Comparison of ENCODE assay signal across 17 cellular contexts in genomic region chr17:62902573-62903229, GRCh38.
DNase-seq lines count a peak whose midpoint lies in the region; ATAC-seq, FAIRE-seq and TF ChIP-seq lines count a peak whose summit lies in the region.
"Had no signal": no experiment of that assay in that cellular context is flagged by ENCODE, and none has a peak within 500 bp of the region (broad histone marks: within the 10 kb centered on the region; RNA-seq: fewer than 3 reads in every experiment).

No MANE protein-coding gene starts in this region.

- no peak for TF ChIP-seq EP300 in A549 (IDR thresholded peaks at IDR 0.05)

- 87% methylated on average over 4 of the region's 4 CpGs for WGBS in A549 (ENCODE audit: missing lambda C conversion rate)

- no peak overlapping the region for H3K4me2 ChIP-seq in A549

- DNase-seq in A549 (ENCODE audit: low read depth in 1 of 2, low spot score in 1 of 2), result no peak
- no peak for DNase-seq in HTR-8/SVneo (ENCODE audit: insufficient read length, low spot score)
- DNase-seq in NT2/D1 (ENCODE audit: low read depth, low spot score), result peak; percentile 9
- DNase-seq in glutamatergic neuron, result no peak
- no peak for DNase-seq in kidney
- DNase-seq in midbrain (lab: John Stamatoyannopoulos, UW), result no peak
- no peak for DNase-seq in globus pallidus (ENCODE audit: low spot score)
- no peak for DNase-seq in cerebellar cortex (ENCODE audit: low spot score)
- DNase-seq: ACHN; CD4-positive, alpha-beta memory T cell; NCI-H1436; NCI-H2029 treated with DMSO at 0.1 percent for 48 hours; NCI-H2227 treated with DMSO at 0.1 percent for 48 hours; NCI-H774; Peyer's patch; SHP77 treated with DMSO at 0.1 percent for 48 hours had no signal

- H3K9me3 Mint-ChIP-seq in glutamatergic neuron (ENCODE audit: unreplicated experiment), result peaks cover 7% of the 10 kb centered on the region

- no peaks in the 10 kb centered on the region for H3K9me3 ChIP-seq in A549
- H3K9me3 ChIP-seq in NT2/D1 (ENCODE audit: insufficient read depth, low read length), result no peaks in the 10 kb centered on the region
- H3K9me3 ChIP-seq in kidney (ENCODE audit: control insufficient read depth in 1 of 2, low read length in 2 of 2), result no peaks in the 10 kb centered on the region
- H3K9me3 ChIP-seq: Peyer's patch had no signal

- no peak overlapping the region for H3K4me3 ChIP-seq in A549
- no peak overlapping the region for H3K4me3 ChIP-seq in NT2/D1 (ENCODE audit: insufficient read length, low read depth)
- no peak overlapping the region for H3K4me3 ChIP-seq in kidney (ENCODE audit: low read length in 2 of 2)
- H3K4me3 ChIP-seq: Peyer's patch had no signal

- no peak for FAIRE-seq in A549 (lab: Jason Lieb, UNC)
- FAIRE-seq in HTR-8/SVneo (lab: Jason Lieb, UNC), result peak; percentile 16
- no peak for FAIRE-seq in kidney (lab: Jason Lieb, UNC)
- FAIRE-seq: H1 had no signal

- H3K4me1 ChIP-seq in A549 (peaks cover 7% of the 10 kb centered on the region; the same call in 2 of the 3 replicates), NT2/D1 (ENCODE audit: insufficient read depth, insufficient read length) (peaks cover 4% of the 10 kb centered on the region), kidney (ENCODE audit: control insufficient read depth in 1 of 2, insufficient read depth in 1 of 2, low read depth in 1 of 2, low read length in 2 of 2) (no peaks in the 10 kb centered on the region)
- H3K4me1 ChIP-seq: Peyer's patch had no signal

- H3K9ac ChIP-seq in NT2/D1 (ENCODE audit: insufficient read length, low read depth) (no peak overlapping the region), kidney (ENCODE audit: low read length in 2 of 2) (no peak overlapping the region)

- POLR2A ChIA-PET in A549 (lab: Yijun Ruan, JAX), result no interaction called here

- H3K27me3 Mint-ChIP-seq in glutamatergic neuron (ENCODE audit: unreplicated experiment), result no peaks in the 10 kb centered on the region

- peak in 1 of 2 experiments; percentile 26; a peak in 1 of 6 replicates for ATAC-seq in A549

- no peaks in the 10 kb centered on the region for H3K27me3 ChIP-seq in NT2/D1 (ENCODE audit: insufficient read depth, insufficient read length)
- H3K27me3 ChIP-seq: Peyer's patch had no signal

- no peak for TF ChIP-seq CTCF in A549 (IDR thresholded peaks at IDR 0.05)
- no peak for TF ChIP-seq CTCF in glutamatergic neuron (IDR thresholded peaks at IDR 0.05; ENCODE audit: partially characterized antibody, unreplicated experiment)
- no peak for TF ChIP-seq CTCF in kidney (IDR thresholded peaks at IDR 0.05; ENCODE audit: borderline replicate concordance, extremely low read depth, insufficient read depth)

- intact Hi-C loops in kidney (cut with DNase I), result no loop called here

- peak overlapping the region; percentile 6 for H3K4me3 Mint-ChIP-seq in glutamatergic neuron (ENCODE audit: unreplicated experiment)
- H3K4me3 Mint-ChIP-seq: CD4-positive, alpha-beta memory T cell had no signal

- H3K4me1 Mint-ChIP-seq in glutamatergic neuron (ENCODE audit: low read depth, unreplicated experiment), result peaks cover 32% of the 10 kb centered on the region
- H3K4me1 Mint-ChIP-seq: CD4-positive, alpha-beta memory T cell had no signal

- peaks cover 4% of the 10 kb centered on the region for H3K36me3 Mint-ChIP-seq in glutamatergic neuron (ENCODE audit: unreplicated experiment)
- H3K36me3 Mint-ChIP-seq: CD4-positive, alpha-beta memory T cell had no signal

- CTCF ChIA-PET in A549 (lab: Yijun Ruan, JAX), result interaction anchor here (1.3 to 2.0 kb wide), 2 partner anchors 9 to 17 kb away, joined by 4 to 8 read pairs; no protein-coding TSS in a partner anchor

- TF ChIP-seq POLR2A in A549 (IDR thresholded peaks at IDR 0.05; ENCODE audit: low read length), result no peak

- no peak for TF ChIP-seq RAD21 in A549 (conservative IDR thresholded peaks at IDR 0.05 in 1 of 2, IDR thresholded peaks at IDR 0.05 in 1 of 2)

- H3K36me3 ChIP-seq in NT2/D1 (ENCODE audit: insufficient read depth, insufficient read length, low read length) (no peaks in the 10 kb centered on the region), kidney (ENCODE audit: control insufficient read depth in 1 of 2, insufficient read depth in 2 of 2, low read length in 2 of 2) (no peaks in the 10 kb centered on the region)
- H3K36me3 ChIP-seq: Peyer's patch had no signal

- no peak overlapping the region for H3K27ac ChIP-seq in A549
- no peak overlapping the region for H3K27ac ChIP-seq in kidney (ENCODE audit: low read depth in 2 of 2, low read length in 2 of 2)
- H3K27ac ChIP-seq: Peyer's patch had no signal

- H3K27ac Mint-ChIP-seq in glutamatergic neuron (ENCODE audit: unreplicated experiment), result peak overlapping the region; percentile 22

TF ChIP-seq in A549, 52 proteins besides CTCF, POLR2A, EP300 and RAD21:
- TF ChIP-seq SREBF2 (IDR thresholded peaks at IDR 0.05), result no peak
- peak; percentile 26 for TF ChIP-seq ZFP36 (IDR thresholded peaks at IDR 0.05; ENCODE audit: borderline replicate concordance, partially characterized antibody)
